ENCODE assay signal across 26 cellular contexts in the genomic region with DNA sequence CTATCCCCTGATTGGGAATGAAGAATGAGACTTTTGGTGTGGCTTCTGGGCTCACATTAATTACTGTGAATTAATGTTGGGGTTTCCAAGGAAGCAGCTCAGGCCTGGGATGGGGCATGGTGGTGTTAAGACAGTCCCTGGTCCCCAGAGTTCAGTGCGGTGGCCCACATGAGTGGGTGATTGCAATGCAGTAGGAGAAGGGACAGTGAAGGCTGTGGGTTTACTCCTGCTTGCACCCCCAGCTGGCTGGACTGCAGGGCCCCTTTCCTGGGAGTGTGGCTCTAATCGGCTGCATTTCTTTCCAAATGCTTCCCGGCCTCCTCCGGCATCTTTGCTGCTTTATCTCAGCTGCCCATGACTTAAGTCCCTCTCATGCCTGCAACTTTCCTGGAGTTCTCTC. TPM values are rescaled to one million over a fixed set of nuclear protein-coding genes. Genes with fewer than 3 reads are reported as not detected.
"Had no signal": no experiment of that assay in that cellular context is flagged by ENCODE, and none has a peak within 500 bp of the region (broad histone marks: within the 10 kb centered on the region; RNA-seq: fewer than 3 reads in every experiment).

No MANE protein-coding gene starts in this region.

- H3K9me3 ChIP-seq: MG63, SJCRH30 had no signal

- DNase-seq: IMR-90, Karpas-422, KG1, MG63, NCI-H1092, NCI-H1105 treated with DMSO at 0.1 percent for 48 hours, NCI-H1417 treated with DMSO at 0.1 percent for 48 hours, NCI-H146, NCI-H1694 treated with DMSO at 0.1 percent for 48 hours, NCI-H1930, NCI-H2081, NCI-H2107, NCI-H2227 treated with DMSO at 0.1 percent for 48 hours, NCI-H524, NCI-H526 treated with DMSO at 0.1 percent for 48 hours, NCI-H748 treated with DMSO at 0.1 percent for 48 hours, PC-3, SHP77 treated with DMSO at 0.1 percent for 48 hours, SJCRH30, SW 1271 had no signal

- H3K36me3 ChIP-seq: MG63, SJCRH30 had no signal

- H3K27ac ChIP-seq: RWPE1, SJCRH30 had no signal

- ATAC-seq: HepG2, Panc1, PC-3 had no signal

- H3K27me3 ChIP-seq: MG63, SJCRH30 had no signal

- H3K4me3 ChIP-seq: MG63, SJCRH30 had no signal

- FAIRE-seq: HepG2 had no signal

RNA-seq across cellular contexts. Expression of a gene that starts 28.2 kb away (rescaled TPM):
- total RNA-seq: HT1080, NCI-H460, OCI-LY7 had no signal

RNA-seq across cellular contexts. Expression of a gene that starts 40.5 kb away (rescaled TPM):
- total RNA-seq: HT1080, OCI-LY7 had no signal
